Comparison of ENCODE assay signal across 17 cellular contexts in the genomic region with DNA sequence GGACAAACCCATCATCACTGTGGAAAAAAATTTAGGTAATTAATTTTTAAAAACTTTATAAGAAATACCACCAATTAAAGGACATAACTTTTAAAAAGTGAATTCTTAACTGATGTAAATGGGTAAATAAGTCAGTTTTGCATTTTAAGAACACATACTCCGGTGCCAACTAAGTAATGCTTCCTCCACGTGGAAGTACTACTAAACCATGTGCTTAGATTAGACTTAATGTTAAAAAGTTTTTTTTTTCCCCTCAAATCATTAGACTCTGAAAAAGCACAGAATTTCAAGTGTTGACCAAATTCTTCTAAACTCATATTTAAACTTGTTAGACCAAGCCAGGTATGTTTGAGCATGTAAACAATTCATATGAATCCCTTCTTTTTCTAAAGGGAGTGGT.
DNase-seq lines count a peak whose midpoint lies in the region; ATAC-seq and TF ChIP-seq lines count a peak whose summit lies in the region.
"Had no signal": no experiment of that assay in that cellular context is flagged by ENCODE, and none has a peak within 500 bp of the region (broad histone marks: within the 10 kb centered on the region; RNA-seq: fewer than 3 reads in every experiment).

No MANE protein-coding gene starts in this region.

- no peak overlapping the region for H4K8ac ChIP-seq in mesenchymal stem cell (ENCODE audit: low read length)

- H3K9me3 ChIP-seq in mesenchymal stem cell (ENCODE audit: control insufficient read depth, low read length) (no peaks in the 10 kb centered on the region), right cardiac atrium (ENCODE audit: control insufficient read depth, low read length) (no peaks in the 10 kb centered on the region)

- H3K27ac ChIP-seq in mesenchymal stem cell (ENCODE audit: low read length, poor library complexity, severe bottlenecking) (peak overlapping the region; percentile 99), right cardiac atrium (ENCODE audit: low read length) (no peak overlapping the region)

- H4K91ac ChIP-seq in mesenchymal stem cell (ENCODE audit: low read length): no peak overlapping the region

- TF ChIP-seq CTCF in GM10266 (IDR thresholded peaks at IDR 0.05; ENCODE audit: control insufficient read depth, insufficient read depth, low read depth, missing control alignments): no peak

- no peak overlapping the region for H3K4me3 Mint-ChIP-seq in T-helper 2 cell treated with Interferon-gamma antibody and Interleukin-4, amounts not matched to agents 5 μg/mL and 100 μg/mL, for 36 hours
- H3K4me3 Mint-ChIP-seq in stimulated activated naive CD8-positive, alpha-beta T cell treated with anti-CD3 and anti-CD28 coated beads, Interleukin-15, Interleukin-2, amounts not matched to agents 100 ng/mL and 50 ng/mL, for 24 hours: no peak overlapping the region
- no peak overlapping the region for H3K4me3 Mint-ChIP-seq in stimulated activated naive CD8-positive, alpha-beta T cell treated with anti-CD3 and anti-CD28 coated beads, Interleukin-15, amount 100 ng/mL, for 72 hours
- H3K4me3 Mint-ChIP-seq: CD14-positive monocyte had no signal

- intact Hi-C loops in right cardiac atrium (cut with DNase I): no loop called here

- H3K4me1 Mint-ChIP-seq in T-helper 2 cell treated with Interferon-gamma antibody and Interleukin-4, amounts not matched to agents 5 μg/mL and 100 μg/mL, for 36 hours (ENCODE audit: low read depth): peaks cover 49% of the 10 kb centered on the region
- H3K4me1 Mint-ChIP-seq in stimulated activated naive CD8-positive, alpha-beta T cell treated with anti-CD3 and anti-CD28 coated beads, Interleukin-15, Interleukin-2, amounts not matched to agents 100 ng/mL and 50 ng/mL, for 24 hours (ENCODE audit: low read depth): peaks cover 63% of the 10 kb centered on the region
- peaks cover 48% of the 10 kb centered on the region for H3K4me1 Mint-ChIP-seq in stimulated activated naive CD8-positive, alpha-beta T cell treated with anti-CD3 and anti-CD28 coated beads, Interleukin-15, amount 100 ng/mL, for 72 hours

- H3K27me3 ChIP-seq in mesenchymal stem cell (ENCODE audit: control insufficient read depth in 1 of 2, insufficient read depth in 1 of 2, low read length in 2 of 2) (no peaks in the 10 kb centered on the region), right cardiac atrium (ENCODE audit: control insufficient read depth, insufficient read depth) (no peaks in the 10 kb centered on the region)

- no peak overlapping the region for H3K9ac ChIP-seq in mesenchymal stem cell (ENCODE audit: low read length)

- H3K14ac ChIP-seq in mesenchymal stem cell (ENCODE audit: low read length in 2 of 2): no peak overlapping the region

- H3K9me3 Mint-ChIP-seq in T-helper 2 cell treated with Interferon-gamma antibody and Interleukin-4, amounts not matched to agents 5 μg/mL and 100 μg/mL, for 36 hours: no peaks in the 10 kb centered on the region
- peaks cover 6% of the 10 kb centered on the region for H3K9me3 Mint-ChIP-seq in stimulated activated naive CD8-positive, alpha-beta T cell treated with anti-CD3 and anti-CD28 coated beads, Interleukin-15, Interleukin-2, amounts not matched to agents 100 ng/mL and 50 ng/mL, for 24 hours
- no peaks in the 10 kb centered on the region for H3K9me3 Mint-ChIP-seq in stimulated activated naive CD8-positive, alpha-beta T cell treated with anti-CD3 and anti-CD28 coated beads, Interleukin-15, amount 100 ng/mL, for 72 hours
- H3K9me3 Mint-ChIP-seq: CD14-positive monocyte had no signal

- H2BK12ac ChIP-seq in mesenchymal stem cell (ENCODE audit: low read length in 2 of 2): no peak overlapping the region

- H3K27ac Mint-ChIP-seq in T-helper 2 cell treated with Interferon-gamma antibody and Interleukin-4, amounts not matched to agents 5 μg/mL and 100 μg/mL, for 36 hours: peak overlapping the region; percentile 73
- peak overlapping the region; percentile 89 for H3K27ac Mint-ChIP-seq in stimulated activated naive CD8-positive, alpha-beta T cell treated with anti-CD3 and anti-CD28 coated beads, Interleukin-15, Interleukin-2, amounts not matched to agents 100 ng/mL and 50 ng/mL, for 24 hours
- peak overlapping the region in 1 of 2 donors; percentile 12 for H3K27ac Mint-ChIP-seq in stimulated activated naive CD8-positive, alpha-beta T cell treated with anti-CD3 and anti-CD28 coated beads, Interleukin-15, amount 100 ng/mL, for 72 hours
- H3K27ac Mint-ChIP-seq: CD14-positive monocyte had no signal

- H2BK5ac ChIP-seq in mesenchymal stem cell (ENCODE audit: low read depth, low read length, poor library complexity, severe bottlenecking): peak overlapping the region; percentile 85

- no peak for ATAC-seq in stimulated activated naive CD8-positive, alpha-beta T cell treated with anti-CD3 and anti-CD28 coated beads, Interleukin-15, amount 100 ng/mL, for 72 hours
- ATAC-seq in right cardiac atrium (no peak), HG02981 (IDR thresholded peaks at IDR 0.05; ENCODE audit: unreplicated experiment) (no peak)

- H3K4me2 ChIP-seq in mesenchymal stem cell (ENCODE audit: low read length, poor library complexity, severe bottlenecking): no peak overlapping the region

- H2AK5ac ChIP-seq in mesenchymal stem cell (ENCODE audit: low read length, severe bottlenecking): peak overlapping the region; percentile 64

- H3K79me1 ChIP-seq in mesenchymal stem cell (replicated peaks; ENCODE audit: low read length, poor library complexity, severe bottlenecking): peaks cover 1% of the 10 kb centered on the region

- peaks cover 5% of the 10 kb centered on the region for H3K4me1 ChIP-seq in mesenchymal stem cell (ENCODE audit: control insufficient read depth, insufficient read depth, low read depth, low read length)
- no peaks in the 10 kb centered on the region for H3K4me1 ChIP-seq in right cardiac atrium (ENCODE audit: control insufficient read depth, insufficient read depth, low read length)

- no peak overlapping the region for H3K18ac ChIP-seq in mesenchymal stem cell (ENCODE audit: low read depth in 1 of 2, low read length in 2 of 2)

- H3K23ac ChIP-seq in mesenchymal stem cell (ENCODE audit: low read length in 2 of 2): no peak overlapping the region

- H3K36me3 ChIP-seq in mesenchymal stem cell (ENCODE audit: control insufficient read depth in 1 of 2, insufficient read depth in 2 of 2, low read depth in 1 of 2, low read length in 2 of 2): no peaks in the 10 kb centered on the region

- peaks cover 1% of the 10 kb centered on the region for H3K36me3 Mint-ChIP-seq in T-helper 2 cell treated with Interferon-gamma antibody and Interleukin-4, amounts not matched to agents 5 μg/mL and 100 μg/mL, for 36 hours (ENCODE audit: low read depth)
- no peaks in the 10 kb centered on the region for H3K36me3 Mint-ChIP-seq in stimulated activated naive CD8-positive, alpha-beta T cell treated with anti-CD3 and anti-CD28 coated beads, Interleukin-15, Interleukin-2, amounts not matched to agents 100 ng/mL and 50 ng/mL, for 24 hours (ENCODE audit: low read depth)
- H3K36me3 Mint-ChIP-seq: CD14-positive monocyte had no signal

- H3K27me3 Mint-ChIP-seq in T-helper 2 cell treated with Interferon-gamma antibody and Interleukin-4, amounts not matched to agents 5 μg/mL and 100 μg/mL, for 36 hours (ENCODE audit: low read depth): no peaks in the 10 kb centered on the region
- no peaks in the 10 kb centered on the region for H3K27me3 Mint-ChIP-seq in stimulated activated naive CD8-positive, alpha-beta T cell treated with anti-CD3 and anti-CD28 coated beads, Interleukin-15, Interleukin-2, amounts not matched to agents 100 ng/mL and 50 ng/mL, for 24 hours
- H3K27me3 Mint-ChIP-seq in stimulated activated naive CD8-positive, alpha-beta T cell treated with anti-CD3 and anti-CD28 coated beads, Interleukin-15, amount 100 ng/mL, for 72 hours: no peaks in the 10 kb centered on the region

- DNase-seq in T-helper 2 cell treated with Interferon-gamma antibody and Interleukin-4, amounts not matched to agents 5 μg/mL and 100 μg/mL, for 36 hours (ENCODE audit: low spot score): no peak
- no peak for DNase-seq in T-helper 2 cell
- no peak for DNase-seq in stimulated activated naive CD8-positive, alpha-beta T cell treated with anti-CD3 and anti-CD28 coated beads, Interleukin-15, amount 100 ng/mL, for 72 hours
- no peak for DNase-seq in mesenchymal stem cell
- no peak for DNase-seq in GM10266 (ENCODE audit: extremely low spot score)
- no peak for DNase-seq in right cardiac atrium
- DNase-seq: COR-L47; DMS153; KG1; NCI-H1048; NCI-H146; NCI-H345; NCI-H526 treated with DMSO at 0.1 percent for 48 hours; NK-92 treated with Interleukin-12 subunit alpha and Interleukin-12 subunit beta, amount 100 ng/mL, for 24 hours had no signal

- no peak overlapping the region for H2BK15ac ChIP-seq in mesenchymal stem cell (ENCODE audit: low read depth, poor library complexity, severe bottlenecking)

- H2BK120ac ChIP-seq in mesenchymal stem cell (ENCODE audit: low read depth, low read length): no peak overlapping the region

- no peak overlapping the region for H2AFZ ChIP-seq in mesenchymal stem cell (ENCODE audit: low read depth, low read length)

- WGBS in mesenchymal stem cell: no CpG with 5 or more reads among the region's 2 CpGs
- whole genome bisulfite sequencing in right cardiac atrium: 92% methylated on average over 2 of the region's 2 CpGs

- no peak overlapping the region for H3K4ac ChIP-seq in mesenchymal stem cell (ENCODE audit: low read depth in 1 of 2, low read length in 2 of 2)

- H3K4me3 ChIP-seq in mesenchymal stem cell (ENCODE audit: insufficient read depth in 1 of 2, low read depth in 1 of 2, low read length in 2 of 2): no peak overlapping the region
- H3K4me3 ChIP-seq in right cardiac atrium (ENCODE audit: low read length): no peak overlapping the region
